In the genomic region with DNA sequence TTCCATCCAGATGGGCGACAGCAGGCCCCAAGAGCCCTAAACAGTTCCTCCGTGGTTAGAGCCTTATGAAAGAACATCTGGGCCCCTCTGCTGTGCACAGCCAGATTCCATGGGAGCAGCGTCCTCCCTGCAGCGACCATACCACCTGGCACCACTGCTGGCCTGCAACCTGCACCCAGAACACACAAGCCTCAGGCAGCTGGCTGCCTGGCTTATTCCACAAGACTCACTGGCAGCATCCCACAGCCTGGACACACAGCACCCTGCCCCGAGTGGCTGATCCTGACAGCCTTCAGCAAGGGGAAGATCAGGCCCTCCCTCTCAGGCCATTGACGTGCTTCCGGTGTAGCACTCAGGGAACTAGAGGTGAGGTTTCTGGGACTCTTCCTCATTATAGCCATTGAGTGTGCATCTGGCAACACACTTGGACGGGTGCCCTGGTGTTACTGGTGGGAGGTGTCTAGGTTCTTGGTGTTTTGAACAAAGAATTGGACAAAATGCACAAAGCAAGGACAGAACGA, we compare ENCODE assay signal across 28 cellular contexts. TPM values are rescaled to one million over a fixed set of nuclear protein-coding genes. Genes with fewer than 3 reads are reported as not detected.
"Had no signal": no experiment of that assay in that cellular context is flagged by ENCODE, and none has a peak within 500 bp of the region (broad histone marks: within the 10 kb centered on the region; RNA-seq: fewer than 3 reads in every experiment).

No MANE protein-coding gene starts in this region.

- DNase-seq: activated CD4-positive, alpha-beta T cell treated with anti-CD3 and anti-CD28 coated beads for 1 hour; activated CD8-positive, alpha-beta memory T cell treated with anti-CD3 and anti-CD28 coated beads, Interleukin-2, amount 50 U/mL, for 4 hours; activated T-cell treated with anti-CD3 and anti-CD28 coated beads, Interleukin-2, amount 50 U/mL, for 24 hours; aorta; foreskin fibroblast; kidney; lower lobe of right lung; naive thymus-derived CD8-positive, alpha-beta T cell; retina; stimulated activated CD4-positive, alpha-beta T cell treated with anti-CD3 and anti-CD28 coated beads, Interleukin-2, amount 100 ng/mL, for 48 hours; stimulated activated CD8-positive, alpha-beta memory T cell treated with anti-CD3 and anti-CD28 coated beads, Interleukin-4, amount 100 ng/mL, for 48 hours; stimulated activated naive B cell treated with anti-CD40 and anti-IgM and Interleukin-4, amounts not matched to agents 10 μg/mL and 1 μg/mL and 100 μg/mL, for 72 hours; transverse colon had no signal

- H3K9me3 Mint-ChIP-seq: activated naive CD4-positive, alpha-beta T cell treated with anti-CD3 and anti-CD28 coated beads, Interleukin-2, amount 50 U/mL, for 72 hours; activated T-cell treated with anti-CD3 and anti-CD28 coated beads, Interleukin-2, amount 50 U/mL, for 24 hours; activated T-helper 17 cell treated with anti-CD3 and anti-CD28 coated beads, Interleukin-2, amount 50 U/mL, for 72 hours had no signal

- H3K4me1 ChIP-seq: lower lobe of right lung, neural progenitor cell, transverse colon, uterus had no signal

- H3K27me3 ChIP-seq: neural progenitor cell, transverse colon, uterus had no signal

- H2AFZ ChIP-seq: neural progenitor cell had no signal

- H3K36me3 ChIP-seq: lower lobe of right lung, neural progenitor cell, transverse colon, uterus had no signal

- H3K4me3 ChIP-seq: lower lobe of right lung, neural progenitor cell, transverse colon, uterus had no signal

- H3K9ac ChIP-seq: neural progenitor cell had no signal

- H3K27ac ChIP-seq: epithelial cell of prostate, lower lobe of right lung, neural progenitor cell, transverse colon, uterus, VCaP had no signal

- H3K4me1 Mint-ChIP-seq: activated T-helper 17 cell treated with anti-CD3 and anti-CD28 coated beads, Interleukin-2, amount 50 U/mL, for 72 hours; brain; neural progenitor cell had no signal

- H3K36me3 Mint-ChIP-seq: activated naive CD4-positive, alpha-beta T cell treated with anti-CD3 and anti-CD28 coated beads, Interleukin-2, amount 50 U/mL, for 72 hours; brain; naive thymus-derived CD8-positive, alpha-beta T cell; neural progenitor cell had no signal

- ATAC-seq: activated naive CD4-positive, alpha-beta T cell treated with anti-CD3 and anti-CD28 coated beads, Interleukin-2, amount 50 U/mL, for 72 hours; activated T-helper 17 cell treated with anti-CD3 and anti-CD28 coated beads, Interleukin-2, amount 50 U/mL, for 72 hours; left lobe of liver; lower lobe of right lung; naive thymus-derived CD8-positive, alpha-beta T cell; stimulated activated naive B cell treated with anti-CD40 and anti-IgM and Interleukin-4, amounts not matched to agents 10 μg/mL and 1 μg/mL and 100 μg/mL, for 72 hours had no signal

- H3K4me3 Mint-ChIP-seq: activated T-cell treated with anti-CD3 and anti-CD28 coated beads, Interleukin-2, amount 50 U/mL, for 24 hours; activated T-helper 17 cell treated with anti-CD3 and anti-CD28 coated beads, Interleukin-2, amount 50 U/mL, for 72 hours; brain; naive thymus-derived CD8-positive, alpha-beta T cell; neural progenitor cell; stimulated activated naive B cell treated with anti-CD40 and anti-IgM and Interleukin-4, amounts not matched to agents 10 μg/mL and 1 μg/mL and 100 μg/mL, for 72 hours had no signal

- H3K4me2 ChIP-seq: neural progenitor cell had no signal

- FAIRE-seq: kidney had no signal

- H3K9me3 ChIP-seq: lower lobe of right lung, transverse colon, uterus had no signal

- H3K27ac Mint-ChIP-seq: activated naive CD4-positive, alpha-beta T cell treated with anti-CD3 and anti-CD28 coated beads, Interleukin-2, amount 50 U/mL, for 72 hours; activated T-cell treated with anti-CD3 and anti-CD28 coated beads, Interleukin-2, amount 50 U/mL, for 24 hours; activated T-helper 17 cell treated with anti-CD3 and anti-CD28 coated beads, Interleukin-2, amount 50 U/mL, for 72 hours; brain; naive thymus-derived CD8-positive, alpha-beta T cell; neural progenitor cell; progenitor cell of endocrine pancreas; stimulated activated naive B cell treated with anti-CD40 and anti-IgM and Interleukin-4, amounts not matched to agents 10 μg/mL and 1 μg/mL and 100 μg/mL, for 72 hours had no signal

RNA-seq across cellular contexts. Expression of a gene that starts 37.5 kb away (rescaled TPM):
- total RNA-seq: activated naive CD4-positive, alpha-beta T cell treated with anti-CD3 and anti-CD28 coated beads, Interleukin-2, amount 50 U/mL, for 72 hours; activated T-helper 17 cell treated with anti-CD3 and anti-CD28 coated beads, Interleukin-2, amount 50 U/mL, for 72 hours; aorta; cardiac septum; chondrocyte; glomerular endothelial cell; kidney; left lobe of liver; lower lobe of right lung; naive thymus-derived CD8-positive, alpha-beta T cell; osteoblast; progenitor cell of endocrine pancreas; temporal lobe had no signal
- polyA plus RNA-seq: aorta; naive thymus-derived CD8-positive, alpha-beta T cell had no signal

RNA-seq across cellular contexts. Expression of a gene that starts 41.2 kb away (rescaled TPM):
- total RNA-seq: activated naive CD4-positive, alpha-beta T cell treated with anti-CD3 and anti-CD28 coated beads, Interleukin-2, amount 50 U/mL, for 72 hours; activated T-helper 17 cell treated with anti-CD3 and anti-CD28 coated beads, Interleukin-2, amount 50 U/mL, for 72 hours; aorta; cardiac septum; chondrocyte; glomerular endothelial cell; kidney; left lobe of liver; lower lobe of right lung; naive thymus-derived CD8-positive, alpha-beta T cell; osteoblast; progenitor cell of endocrine pancreas; temporal lobe; uterus had no signal
- polyA plus RNA-seq: adipose tissue; aorta; naive thymus-derived CD8-positive, alpha-beta T cell had no signal
